In genomic region chrX:20026278-20026677, GRCh38 we compare ENCODE assay signal across 18 cellular contexts.
A peak's percentile ranks its signal among the peaks of the same experiment; 100 is the strongest.
DNase-seq lines count a peak whose midpoint lies in the region; ATAC-seq and TF ChIP-seq lines count a peak whose summit lies in the region.
"Had no signal": no experiment of that assay in that cellular context is flagged by ENCODE, and none has a peak within 500 bp of the region (broad histone marks: within the 10 kb centered on the region; RNA-seq: fewer than 3 reads in every experiment).

No MANE protein-coding gene starts in this region.

- ATAC-seq in SK-N-SH treated with all-trans-retinoic acid at 6 μM for 48 hours: peak; percentile 69
- no peak for ATAC-seq in GM19035 (IDR thresholded peaks at IDR 0.05; ENCODE audit: unreplicated experiment)
- ATAC-seq in GM18502 (IDR thresholded peaks at IDR 0.05; ENCODE audit: poor library complexity, unreplicated experiment): no peak

- no peaks in the 10 kb centered on the region for H3K36me3 ChIP-seq in ACC112 (ENCODE audit: insufficient read depth, low read length)

- H3K4me1 ChIP-seq in ACC112 (ENCODE audit: control insufficient read depth, insufficient read depth, low read length, unreplicated experiment): peaks cover 11% of the 10 kb centered on the region

- H3K27me3 ChIP-seq in ACC112 (ENCODE audit: insufficient read depth, low read length): no peaks in the 10 kb centered on the region

- DNase-seq in HS-5 (ENCODE audit: low read depth) (peak; percentile 37), fibroblast of the conjunctiva (ENCODE audit: low read depth) (peak; percentile 13), substantia nigra (lab: John Stamatoyannopoulos, UW) (no peak), Kasumi-1 (lab: John Stamatoyannopoulos, UW) (no peak)
- DNase-seq: activated CD4-positive, alpha-beta T cell treated with anti-CD3 and anti-CD28 coated beads, Interleukin-2, amount 10 ng/mL, durations not matched to agents 7 days and 5 days; activated T-cell treated with anti-CD3 and anti-CD28 coated beads, Interleukin-2, amount 50 U/mL, for 24 hours; amygdala; DMS 273 treated with DMSO at 0.1 percent for 48 hours; effector CD4-positive, alpha-beta T cell; KG1; NCI-H2029; NCI-H774; T1000 had no signal

- 0 out of 2 replicates have a peak overlapping the region, but pooled peaks have one; percentile 40 for H3K4me3 ChIP-seq in ACC112 (ENCODE audit: low read depth, low read length)

- no peaks in the 10 kb centered on the region for H3K79me2 ChIP-seq in ACC112 (ENCODE audit: control insufficient read depth, insufficient read depth, low read length, unreplicated experiment)
- H3K79me2 ChIP-seq: parathyroid adenoma had no signal

- H3K27ac ChIP-seq in ACC112 (ENCODE audit: low read depth, low read length) (no peak overlapping the region), substantia nigra (ENCODE audit: low read depth, low read length, poor library complexity, severe bottlenecking) (no peak overlapping the region)
- H3K27ac ChIP-seq: parathyroid adenoma had no signal

- peak overlapping the region; percentile 50 for H2AFZ ChIP-seq in ACC112 (ENCODE audit: low read length, unreplicated experiment)
- H2AFZ ChIP-seq: parathyroid adenoma had no signal

TF ChIP-seq in SK-N-SH treated with all-trans-retinoic acid at 6 μM for 48 hours, 23 proteins besides CTCF, POLR2A, EP300 and RAD21:
- TF ChIP-seq PPARA (CRISPR knock-in tag; IDR thresholded peaks at IDR 0.05; ENCODE audit: borderline replicate concordance) (no peak), CSDC2 (CRISPR knock-in tag; IDR thresholded peaks at IDR 0.05) (no peak), TOX (CRISPR knock-in tag; IDR thresholded peaks at IDR 0.05; ENCODE audit: borderline replicate concordance) (no peak), ZFP3 (CRISPR knock-in tag; IDR thresholded peaks at IDR 0.05) (no peak), ESRRG (CRISPR knock-in tag; IDR thresholded peaks at IDR 0.05) (no peak), ARNTL (CRISPR knock-in tag; IDR thresholded peaks at IDR 0.05; ENCODE audit: borderline replicate concordance, low read depth) (no peak)
- TF ChIP-seq, protein P1, sequence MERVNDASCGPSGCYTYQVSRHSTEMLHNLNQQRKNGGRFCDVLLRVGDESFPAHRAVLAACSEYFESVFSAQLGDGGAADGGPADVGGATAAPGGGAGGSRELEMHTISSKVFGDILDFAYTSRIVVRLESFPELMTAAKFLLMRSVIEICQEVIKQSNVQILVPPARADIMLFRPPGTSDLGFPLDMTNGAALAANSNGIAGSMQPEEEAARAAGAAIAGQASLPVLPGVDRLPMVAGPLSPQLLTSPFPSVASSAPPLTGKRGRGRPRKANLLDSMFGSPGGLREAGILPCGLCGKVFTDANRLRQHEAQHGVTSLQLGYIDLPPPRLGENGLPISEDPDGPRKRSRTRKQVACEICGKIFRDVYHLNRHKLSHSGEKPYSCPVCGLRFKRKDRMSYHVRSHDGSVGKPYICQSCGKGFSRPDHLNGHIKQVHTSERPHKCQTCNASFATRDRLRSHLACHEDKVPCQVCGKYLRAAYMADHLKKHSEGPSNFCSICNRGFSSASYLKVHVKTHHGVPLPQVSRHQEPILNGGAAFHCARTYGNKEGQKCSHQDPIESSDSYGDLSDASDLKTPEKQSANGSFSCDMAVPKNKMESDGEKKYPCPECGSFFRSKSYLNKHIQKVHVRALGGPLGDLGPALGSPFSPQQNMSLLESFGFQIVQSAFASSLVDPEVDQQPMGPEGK (CRISPR knock-in tag; IDR thresholded peaks at IDR 0.05; ENCODE audit: borderline replicate concordance): no peak
- TF ChIP-seq, protein P2, sequence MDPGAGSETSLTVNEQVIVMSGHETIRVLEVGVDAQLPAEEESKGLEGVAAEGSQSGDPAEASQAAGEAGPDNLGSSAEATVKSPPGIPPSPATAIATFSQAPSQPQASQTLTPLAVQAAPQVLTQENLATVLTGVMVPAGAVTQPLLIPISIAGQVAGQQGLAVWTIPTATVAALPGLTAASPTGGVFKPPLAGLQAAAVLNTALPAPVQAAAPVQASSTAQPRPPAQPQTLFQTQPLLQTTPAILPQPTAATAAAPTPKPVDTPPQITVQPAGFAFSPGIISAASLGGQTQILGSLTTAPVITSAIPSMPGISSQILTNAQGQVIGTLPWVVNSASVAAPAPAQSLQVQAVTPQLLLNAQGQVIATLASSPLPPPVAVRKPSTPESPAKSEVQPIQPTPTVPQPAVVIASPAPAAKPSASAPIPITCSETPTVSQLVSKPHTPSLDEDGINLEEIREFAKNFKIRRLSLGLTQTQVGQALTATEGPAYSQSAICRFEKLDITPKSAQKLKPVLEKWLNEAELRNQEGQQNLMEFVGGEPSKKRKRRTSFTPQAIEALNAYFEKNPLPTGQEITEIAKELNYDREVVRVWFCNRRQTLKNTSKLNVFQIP (CRISPR knock-in tag; IDR thresholded peaks at IDR 0.05; ENCODE audit: borderline replicate concordance, low read depth): no peak
- TF ChIP-seq, protein P3, sequence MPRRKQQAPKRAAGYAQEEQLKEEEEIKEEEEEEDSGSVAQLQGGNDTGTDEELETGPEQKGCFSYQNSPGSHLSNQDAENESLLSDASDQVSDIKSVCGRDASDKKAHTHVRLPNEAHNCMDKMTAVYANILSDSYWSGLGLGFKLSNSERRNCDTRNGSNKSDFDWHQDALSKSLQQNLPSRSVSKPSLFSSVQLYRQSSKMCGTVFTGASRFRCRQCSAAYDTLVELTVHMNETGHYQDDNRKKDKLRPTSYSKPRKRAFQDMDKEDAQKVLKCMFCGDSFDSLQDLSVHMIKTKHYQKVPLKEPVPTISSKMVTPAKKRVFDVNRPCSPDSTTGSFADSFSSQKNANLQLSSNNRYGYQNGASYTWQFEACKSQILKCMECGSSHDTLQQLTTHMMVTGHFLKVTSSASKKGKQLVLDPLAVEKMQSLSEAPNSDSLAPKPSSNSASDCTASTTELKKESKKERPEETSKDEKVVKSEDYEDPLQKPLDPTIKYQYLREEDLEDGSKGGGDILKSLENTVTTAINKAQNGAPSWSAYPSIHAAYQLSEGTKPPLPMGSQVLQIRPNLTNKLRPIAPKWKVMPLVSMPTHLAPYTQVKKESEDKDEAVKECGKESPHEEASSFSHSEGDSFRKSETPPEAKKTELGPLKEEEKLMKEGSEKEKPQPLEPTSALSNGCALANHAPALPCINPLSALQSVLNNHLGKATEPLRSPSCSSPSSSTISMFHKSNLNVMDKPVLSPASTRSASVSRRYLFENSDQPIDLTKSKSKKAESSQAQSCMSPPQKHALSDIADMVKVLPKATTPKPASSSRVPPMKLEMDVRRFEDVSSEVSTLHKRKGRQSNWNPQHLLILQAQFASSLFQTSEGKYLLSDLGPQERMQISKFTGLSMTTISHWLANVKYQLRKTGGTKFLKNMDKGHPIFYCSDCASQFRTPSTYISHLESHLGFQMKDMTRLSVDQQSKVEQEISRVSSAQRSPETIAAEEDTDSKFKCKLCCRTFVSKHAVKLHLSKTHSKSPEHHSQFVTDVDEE (CRISPR knock-in tag; IDR thresholded peaks at IDR 0.05): no peak
- TF ChIP-seq, protein P4, sequence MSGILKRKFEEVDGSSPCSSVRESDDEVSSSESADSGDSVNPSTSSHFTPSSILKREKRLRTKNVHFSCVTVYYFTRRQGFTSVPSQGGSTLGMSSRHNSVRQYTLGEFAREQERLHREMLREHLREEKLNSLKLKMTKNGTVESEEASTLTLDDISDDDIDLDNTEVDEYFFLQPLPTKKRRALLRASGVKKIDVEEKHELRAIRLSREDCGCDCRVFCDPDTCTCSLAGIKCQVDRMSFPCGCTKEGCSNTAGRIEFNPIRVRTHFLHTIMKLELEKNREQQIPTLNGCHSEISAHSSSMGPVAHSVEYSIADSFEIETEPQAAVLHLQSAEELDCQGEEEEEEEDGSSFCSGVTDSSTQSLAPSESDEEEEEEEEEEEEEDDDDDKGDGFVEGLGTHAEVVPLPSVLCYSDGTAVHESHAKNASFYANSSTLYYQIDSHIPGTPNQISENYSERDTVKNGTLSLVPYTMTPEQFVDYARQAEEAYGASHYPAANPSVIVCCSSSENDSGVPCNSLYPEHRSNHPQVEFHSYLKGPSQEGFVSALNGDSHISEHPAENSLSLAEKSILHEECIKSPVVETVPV (CRISPR knock-in tag; IDR thresholded peaks at IDR 0.05): no peak

Comparison
In these comparisons a context has a peak if more than half of its experiments do, and no peak if none do; other contexts are left out.
1. DNase-seq: peak in HS-5 (single experiment) and fibroblast of the conjunctiva (single experiment); none in substantia nigra (0 of 49) and Kasumi-1 (0 of 2).